Comparison of ENCODE assay signal across 1 cellular context in the genomic region with DNA sequence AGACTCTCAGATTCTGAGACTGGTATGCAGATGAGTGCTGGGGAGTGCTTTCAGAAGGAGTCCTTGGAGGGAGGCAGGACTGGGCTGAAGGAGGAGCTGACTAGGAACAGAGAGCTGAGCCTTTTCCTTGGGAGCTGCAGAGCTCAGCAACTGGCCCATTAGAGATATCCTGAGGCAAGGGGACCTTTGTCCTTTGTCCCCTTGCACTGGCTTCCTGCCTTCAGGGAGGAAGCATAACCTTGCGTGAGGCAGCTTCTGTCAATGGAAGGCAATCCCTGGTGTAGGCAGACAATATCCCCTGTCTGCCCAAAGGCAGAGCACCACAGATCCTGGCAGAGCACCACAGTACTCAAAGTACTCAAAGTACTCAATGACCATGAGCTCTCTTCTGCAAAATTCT.
TF ChIP-seq lines count a peak whose summit lies in the region.

No MANE protein-coding gene starts in this region.

TF ChIP-seq in IMR-90, 13 proteins besides CTCF, POLR2A, EP300 and RAD21:
- TF ChIP-seq MAZ (IDR thresholded peaks at IDR 0.05; ENCODE audit: borderline replicate concordance, low read depth, low read length) (no peak), BHLHE40 (IDR thresholded peaks at IDR 0.05; ENCODE audit: low read depth, low read length) (no peak), CEBPB (IDR thresholded peaks at IDR 0.05; ENCODE audit: low read depth, low read length) (no peak), RCOR1 (IDR thresholded peaks at IDR 0.05; ENCODE audit: insufficient replicate concordance, low read length) (no peak), SMC3 (IDR thresholded peaks at IDR 0.05; ENCODE audit: low read depth, low read length) (no peak), RFX5 (IDR thresholded peaks at IDR 0.05; ENCODE audit: low read depth, low read length) (no peak)
